10 cellular contexts compared by ENCODE assay signal in the genomic region with DNA sequence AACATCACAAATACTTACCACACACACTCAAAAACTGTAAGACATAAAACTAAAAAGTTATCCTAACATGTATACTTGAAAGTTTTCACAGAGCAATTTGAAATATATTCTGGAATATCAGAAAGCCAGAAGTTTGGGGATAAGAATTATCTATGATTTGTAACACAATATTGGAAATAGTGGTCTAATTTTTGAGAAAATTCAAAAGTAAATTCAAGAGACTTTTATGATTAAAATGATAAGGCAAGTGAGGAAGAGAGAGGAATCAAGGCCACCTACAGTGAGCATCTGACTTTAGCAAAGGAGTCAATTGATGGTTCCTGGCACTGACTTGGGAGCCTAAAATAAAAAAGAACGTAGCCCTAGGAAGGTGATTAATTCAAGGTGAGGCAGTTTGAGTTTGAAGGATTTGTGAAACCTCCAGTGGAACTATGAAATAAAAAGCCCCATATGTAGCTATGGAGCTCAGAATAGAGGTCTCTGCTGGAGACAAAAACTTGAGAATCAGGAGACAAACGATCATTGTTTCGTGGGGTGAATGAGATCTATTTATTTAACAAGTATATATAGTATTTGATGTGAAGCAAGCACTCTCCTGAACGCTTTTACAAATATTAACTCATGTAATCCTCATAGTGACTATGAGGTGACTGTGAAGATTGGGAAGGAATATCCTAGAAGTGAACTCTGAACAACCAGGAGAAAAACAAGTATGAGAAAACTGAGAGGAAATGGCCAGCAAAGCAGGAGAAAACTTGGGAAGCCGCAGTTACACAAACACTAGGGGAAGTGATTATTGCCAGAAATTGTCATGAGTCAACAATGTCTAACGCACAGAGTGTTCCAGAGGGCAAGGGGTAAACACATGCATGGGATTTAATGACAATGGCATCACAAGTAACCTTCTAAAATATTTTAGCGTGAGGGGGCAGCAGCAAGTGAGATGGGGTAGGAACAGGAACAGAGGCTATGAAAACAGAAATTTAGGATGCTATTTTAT. TPM values are rescaled to one million over a fixed set of nuclear protein-coding genes. Genes with fewer than 3 reads are reported as not detected.
DNase-seq lines count a peak whose midpoint lies in the region; ATAC-seq, FAIRE-seq and TF ChIP-seq lines count a peak whose summit lies in the region.
"Had no signal": no experiment of that assay in that cellular context is flagged by ENCODE, and none has a peak within 500 bp of the region (broad histone marks: within the 10 kb centered on the region; RNA-seq: fewer than 3 reads in every experiment).

No MANE protein-coding gene starts in this region.

- H3K4me1 Mint-ChIP-seq in stimulated activated naive CD8-positive, alpha-beta T cell treated with anti-CD3 and anti-CD28 coated beads, Interleukin-15, amount 100 ng/mL, for 72 hours: no peaks in the 10 kb centered on the region
- H3K4me1 Mint-ChIP-seq: memory B cell had no signal

- in situ Hi-C loops in HepG2 (cut with HindIII; ENCODE audit: extremely low pct_ligation_motif_present, low pct_unique_long_range_greater_than_20kb): loop anchor here (5.0 to 25.0 kb wide), 2 partner anchors 34 to 1896 kb away; partner anchors contain the start of gene WDR75

- H3K4me1 ChIP-seq in HepG2 (ENCODE audit: insufficient read depth, low read length) (peaks cover 75% of the 10 kb centered on the region), tibial nerve (peaks cover 0 to 53% (median 14%) of the 10 kb centered on the region in 4 donors)

- no peaks in the 10 kb centered on the region for H3K9me3 Mint-ChIP-seq in stimulated activated naive CD8-positive, alpha-beta T cell treated with anti-CD3 and anti-CD28 coated beads, Interleukin-15, amount 100 ng/mL, for 72 hours

- H3K27me3 ChIP-seq in HepG2 (ENCODE audit: control insufficient read depth in 1 of 2, insufficient read depth in 2 of 2, low read length in 2 of 2) (no peaks in the 10 kb centered on the region), tibial nerve (no peaks in the 10 kb centered on the region)

- TF ChIP-seq POLR2A in HepG2 (IDR thresholded peaks at IDR 0.05; ENCODE audit: insufficient read depth in 1 of 2, low read depth in 2 of 2, low read length in 2 of 2) (0 out of 4 replicates have a peak, but pooled peaks of 1 of the 2 experiments have one; percentile 20), tibial nerve (IDR thresholded peaks at IDR 0.05) (no peak)

- peak; percentile 98 for ATAC-seq in HepG2
- no peak for ATAC-seq in stimulated activated naive CD8-positive, alpha-beta T cell treated with anti-CD3 and anti-CD28 coated beads, Interleukin-15, amount 100 ng/mL, for 72 hours

- no peaks in the 10 kb centered on the region for H3K9me3 ChIP-seq in HepG2 (ENCODE audit: low read length)
- no peaks in the 10 kb centered on the region for H3K9me3 ChIP-seq in tibial nerve

- H3K79me2 ChIP-seq in HepG2 (ENCODE audit: insufficient read depth, low read length): peaks cover 84% of the 10 kb centered on the region

- no peak overlapping the region for H3K4me3 Mint-ChIP-seq in stimulated activated naive CD8-positive, alpha-beta T cell treated with anti-CD3 and anti-CD28 coated beads, Interleukin-15, amount 100 ng/mL, for 72 hours
- H3K4me3 Mint-ChIP-seq: memory B cell had no signal

- POLR2A ChIA-PET in HepG2 (lab: Yijun Ruan, JAX): interaction anchor here (0.6 to 3.1 kb wide), 11 partner anchors 8 to 42 kb away, joined by 3 to 44 read pairs (median 5); no protein-coding TSS in a partner anchor

- TF ChIP-seq EP300 in HepG2 (IDR thresholded peaks at IDR 0.05; ENCODE audit: low read depth in 2 of 2, low read length in 2 of 2): peak in 1 of 2 experiments; percentile 97; a peak in 2 of 4 replicates
- TF ChIP-seq EP300 in HepG2 (CRISPR knock-in tag; IDR thresholded peaks at IDR 0.05; ENCODE audit: borderline replicate concordance): peak; percentile 96
- TF ChIP-seq EP300 in tibial nerve (IDR thresholded peaks at IDR 0.05): peak; percentile 75 to 90

- H3K4me3 ChIP-seq in HepG2 (replicated peaks in 1 of 3; ENCODE audit: insufficient read depth in 1 of 3, low read depth in 2 of 3, low read length in 3 of 3): peak overlapping the region in 1 of 3 experiments; percentile 2; a peak in 1 of 6 replicates
- no peak overlapping the region for H3K4me3 ChIP-seq in tibial nerve

- intact Hi-C loops in HepG2 (cut with micrococcal nuclease; ENCODE audit: unreplicated experiment): loop anchor here (1.0 kb wide), 4 partner anchors 9 to 36 kb away; no protein-coding TSS in a partner anchor

- peak; percentile 41 for TF ChIP-seq CTCF in HepG2 (CRISPR knock-in tag; IDR thresholded peaks at IDR 0.05)
- no peak for TF ChIP-seq CTCF in tibial nerve (IDR thresholded peaks at IDR 0.05)

- no peaks in the 10 kb centered on the region for H3K27me3 Mint-ChIP-seq in stimulated activated naive CD8-positive, alpha-beta T cell treated with anti-CD3 and anti-CD28 coated beads, Interleukin-15, amount 100 ng/mL, for 72 hours
- H3K27me3 Mint-ChIP-seq: memory B cell had no signal

- no peak overlapping the region for H3K27ac Mint-ChIP-seq in stimulated activated naive CD8-positive, alpha-beta T cell treated with anti-CD3 and anti-CD28 coated beads, Interleukin-15, amount 100 ng/mL, for 72 hours
- H3K27ac Mint-ChIP-seq: memory B cell had no signal

- peak overlapping the region; percentile 58 for H3K9ac ChIP-seq in HepG2 (ENCODE audit: insufficient read depth, low read depth, low read length)
- H3K9ac ChIP-seq: KMS-11 had no signal

- H2AFZ ChIP-seq in HepG2 (ENCODE audit: low read length): no peak overlapping the region

- CTCF ChIA-PET in HepG2 (lab: Yijun Ruan, JAX; ENCODE audit: low intra/inter-chr PET ratio, low total read pairs): interaction anchor here (0.9 to 1.5 kb wide), 3 partner anchors 9 to 40 kb away, joined by 3 to 6 read pairs (median 6); no protein-coding TSS in a partner anchor

- no peaks in the 10 kb centered on the region for H4K20me1 ChIP-seq in HepG2 (ENCODE audit: insufficient read depth, low read length)

- H3K27ac ChIP-seq in HepG2 (ENCODE audit: extremely low read length, insufficient read depth, low read length) (peak overlapping the region; percentile 85), tibial nerve (peak overlapping the region; percentile 67 to 86 (median 77))
- H3K27ac ChIP-seq: KMS-11 had no signal

- peak overlapping the region; percentile 51 for H3K4me2 ChIP-seq in HepG2 (ENCODE audit: low read depth, low read length)
- H3K4me2 ChIP-seq: KMS-11 had no signal

- peaks cover 1 to 13% of the 10 kb centered on the region in 2 experiments; a peak in 4 of 5 replicates for H3K36me3 ChIP-seq in HepG2 (replicated peaks in 1 of 2; ENCODE audit: control insufficient read depth in 1 of 2, insufficient read depth in 2 of 2, low read length in 2 of 2)
- no peaks in the 10 kb centered on the region for H3K36me3 ChIP-seq in tibial nerve

- FAIRE-seq in HTR-8/SVneo (lab: Jason Lieb, UNC) (peak; percentile 52), HepG2 (lab: Jason Lieb, UNC) (peak; percentile 88)

- 1% methylated on average over 7 of the region's 7 CpGs for WGBS in HepG2 (ENCODE audit: low lambda C conversion rate)
- WGBS in tibial nerve, 2 donors: 13 to 16% methylated on average over 7 of the region's 7 CpGs

- peak; percentile 45 for DNase-seq in HTR-8/SVneo (ENCODE audit: insufficient read length, low spot score)
- peak; percentile 17 for DNase-seq in cerebellar cortex (ENCODE audit: low spot score)
- peak; percentile 98 for DNase-seq in HepG2 (ENCODE audit: low spot score)
- peak in 1 of 2 donors; percentile 57 for DNase-seq in tibial nerve (ENCODE audit: low spot score in 2 of 2)
- no peak for DNase-seq in NCI-H146 treated with DMSO at 0.1 percent for 48 hours (lab: John Stamatoyannopoulos, UW; ENCODE audit: unreplicated experiment)
- DNase-seq in stimulated activated naive CD8-positive, alpha-beta T cell treated with anti-CD3 and anti-CD28 coated beads, Interleukin-15, amount 100 ng/mL, for 72 hours: no peak
- DNase-seq in NCI-H1694 treated with DMSO at 0.1 percent for 48 hours (lab: John Stamatoyannopoulos, UW): no peak
- no peak for DNase-seq in NCI-H526 treated with DMSO at 0.1 percent for 48 hours (lab: John Stamatoyannopoulos, UW)

- TF ChIP-seq RAD21 in HepG2 (CRISPR knock-in tag; IDR thresholded peaks at IDR 0.05): no peak

- no TSS peak for BruUV-seq in HepG2 (replicated peaks; lab: Mats Ljungman, UMichigan)

TF ChIP-seq in HepG2, 621 proteins besides CTCF, POLR2A, EP300 and RAD21 (continues in another document):
- peak; percentile 86; the same call in 1 of the 2 replicates for TF ChIP-seq ZNF878 (CRISPR knock-in tag; IDR thresholded peaks at IDR 0.05)

RNA-seq across cellular contexts. Expression of gene TFPI, which starts 12.8 kb away (rescaled TPM):
- total RNA-seq in HepG2 (2016; rRNA removed; fragmentation: Illumina TruSeq; extraction: Trizol) (161 and 301 TPM in 2 replicates), tibial nerve (100 to 1,000 TPM in 1 of 4 donors, 10 to 100 TPM in 3; 75.1 to 110 (median 92.2) TPM)
- 38.3 and 39.3 TPM in 2 replicates for total RNA-seq in HepG2 (2016; cell fraction: cytosol; rRNA removed; fragmentation: Illumina TruSeq; extraction: Trizol; ENCODE audit: low read depth)
- 172 and 272 TPM in 2 replicates for total RNA-seq in HepG2 (2016; cell fraction: insoluble cytoplasmic fraction; rRNA removed; fragmentation: Illumina TruSeq; extraction: Trizol)
- total RNA-seq in HepG2 (2016; cell fraction: membrane; rRNA removed; fragmentation: Illumina TruSeq; extraction: Trizol): 52.0 and 70.0 TPM in 2 replicates
- total RNA-seq in HepG2 (2016; cell fraction: nucleus; rRNA removed; fragmentation: Illumina TruSeq; extraction: Trizol): 317 and 356 TPM in 2 replicates
- polyA plus RNA-seq in HepG2 (2011; rRNA removed): 404 and 436 TPM in 2 replicates
- polyA plus RNA-seq in HepG2 (2011; cell fraction: cytosol; rRNA removed): 141 and 281 TPM in 2 replicates
- 59.5 and 99.9 TPM in 2 replicates for polyA plus RNA-seq in HepG2 (2011; cell fraction: nucleus; rRNA removed)
- 778 and 1,175 TPM in 2 replicates for polyA plus RNA-seq in HepG2 (2012)
- 23.5 and 25.5 TPM in 2 replicates for polyA plus RNA-seq in HepG2 (2016; cell fraction: cytosol; fragmentation: Illumina TruSeq; extraction: Trizol; ENCODE audit: low read depth)
- 122 TPM in 2 replicates for polyA plus RNA-seq in HepG2 (2016; cell fraction: insoluble cytoplasmic fraction; fragmentation: Illumina TruSeq; extraction: Trizol; ENCODE audit: low read depth)
- 32.9 and 33.4 TPM in 2 replicates for polyA plus RNA-seq in HepG2 (2016; cell fraction: membrane; fragmentation: Illumina TruSeq; extraction: Trizol; ENCODE audit: low read depth)
- polyA plus RNA-seq in HepG2 (2016; cell fraction: nucleus; fragmentation: Illumina TruSeq; extraction: Trizol; ENCODE audit: insufficient read depth, low read depth): 310 and 322 TPM in 2 replicates
- polyA minus RNA-seq in HepG2 (2011; rRNA and poly(A)+ RNA removed; ENCODE audit: low replicate concordance): 28.8 and 207 TPM in 2 replicates
- 198 and 296 TPM in 2 replicates for polyA minus RNA-seq in HepG2 (2011; cell fraction: cytosol; rRNA and poly(A)+ RNA removed)
- 460 and 590 TPM in 2 replicates for polyA minus RNA-seq in HepG2 (2011; cell fraction: nucleus; rRNA and poly(A)+ RNA removed)

Comparison
In these comparisons a context has a peak if more than half of its experiments do, and no peak if none do; other contexts are left out.
1. DNase-seq: peak in HTR-8/SVneo (single experiment), cerebellar cortex (single experiment) and HepG2 (single experiment); none in NCI-H146 treated with DMSO at 0.1 percent for 48 hours (single experiment), stimulated activated naive CD8-positive, alpha-beta T cell treated with anti-CD3 and anti-CD28 coated beads, Interleukin-15, amount 100 ng/mL, for 72 hours (0 of 2), NCI-H1694 treated with DMSO at 0.1 percent for 48 hours (single experiment) and NCI-H526 treated with DMSO at 0.1 percent for 48 hours (single experiment).